In genomic region chr11:46918087-46918751, GRCh38 we compare ENCODE assay signal across 8 cellular contexts. TPM values are rescaled to one million over a fixed set of nuclear protein-coding genes. Genes with fewer than 3 reads are reported as not detected.
DNase-seq lines count a peak whose midpoint lies in the region; ATAC-seq and TF ChIP-seq lines count a peak whose summit lies in the region.

Gene LRP4 (minus strand): TSS chr11:46918550. CDS start chr11:46918379, 171 bp downstream.

- peaks cover 25% of the 10 kb centered on the region for H3K4me1 Mint-ChIP-seq in activated naive CD4-positive, alpha-beta T cell treated with anti-CD3 and anti-CD28 coated beads for 36 hours (ENCODE audit: low read depth)

- intact Hi-C loops in activated naive CD4-positive, alpha-beta T cell treated with anti-CD3 and anti-CD28 coated beads for 36 hours (cut with micrococcal nuclease): loop anchor here (2.0 to 10.0 kb wide), 2 partner anchors 19 to 537 kb away; partner anchors contain the start of gene CSTPP1
- intact Hi-C loops in head of caudate nucleus (cut with DNase I): no loop called here

- peak within 1 kb of the TSS; percentile 71 for H3K4me3 Mint-ChIP-seq in activated naive CD4-positive, alpha-beta T cell treated with anti-CD3 and anti-CD28 coated beads for 36 hours

- CTCF ChIA-PET in activated naive CD4-positive, alpha-beta T cell treated with anti-CD3 and anti-CD28 coated beads for 36 hours (lab: Charles Lee): interaction anchor here (0.6 to 1.7 kb wide), 6 partner anchors 8 to 237 kb away, joined by 3 to 12 read pairs (median 6); no protein-coding TSS in a partner anchor

- peaks cover 51% of the 10 kb centered on the region for H3K27me3 Mint-ChIP-seq in activated naive CD4-positive, alpha-beta T cell treated with anti-CD3 and anti-CD28 coated beads for 36 hours (ENCODE audit: low read depth)

- H3K9me3 Mint-ChIP-seq in activated naive CD4-positive, alpha-beta T cell treated with anti-CD3 and anti-CD28 coated beads for 36 hours: no peaks in the 10 kb centered on the region

- peak; percentile 55 for ATAC-seq in omental fat pad (ENCODE audit: low FRiP score)
- no peak for ATAC-seq in HG03159 (IDR thresholded peaks at IDR 0.05; ENCODE audit: unreplicated experiment)

- no peak for TF ChIP-seq CTCF in omental fat pad (IDR thresholded peaks at IDR 0.05)

- H3K36me3 Mint-ChIP-seq in activated naive CD4-positive, alpha-beta T cell treated with anti-CD3 and anti-CD28 coated beads for 36 hours (ENCODE audit: low read depth): no peaks in the 10 kb centered on the region

- H3K27ac Mint-ChIP-seq in activated naive CD4-positive, alpha-beta T cell treated with anti-CD3 and anti-CD28 coated beads for 36 hours: no peak within 1 kb of the TSS

- DNase-seq in NCI-H82 (lab: John Stamatoyannopoulos, UW) (peak; percentile 61), NCI-H82 treated with DMSO at 0.1 percent for 48 hours (lab: John Stamatoyannopoulos, UW; ENCODE audit: unreplicated experiment) (no peak), NCI-H2196 (lab: John Stamatoyannopoulos, UW; ENCODE audit: unreplicated experiment) (peak; percentile 61), head of caudate nucleus (peak in 40 of 42 donors; percentile 50 to 91 (median 78)), omental fat pad (ENCODE audit: low spot score) (no peak), AML-193 (lab: John Stamatoyannopoulos, UW) (no peak)
- peak; percentile 33 for DNase-seq in activated naive CD4-positive, alpha-beta T cell treated with anti-CD3 and anti-CD28 coated beads for 36 hours

RNA-seq across cellular contexts. Expression of gene LRP4, which starts in this region (rescaled TPM):
- total RNA-seq in activated naive CD4-positive, alpha-beta T cell treated with anti-CD3 and anti-CD28 coated beads for 36 hours: under 1 TPM; 0.32 to 0.52 TPM
- 1 to 10 TPM; 1.6 to 4.3 (median 3.3) TPM for total RNA-seq in omental fat pad

Comparison
In these comparisons a context has a peak if more than half of its experiments do, and no peak if none do; other contexts are left out.
1. DNase-seq: peak in NCI-H82 (single experiment), NCI-H2196 (single experiment) and head of caudate nucleus (40 of 42); none in NCI-H82 treated with DMSO at 0.1 percent for 48 hours (single experiment), omental fat pad (single experiment) and AML-193 (0 of 2).
2. Peak in DNase-seq in activated naive CD4-positive, alpha-beta T cell treated with anti-CD3 and anti-CD28 coated beads for 36 hours; RNA of the gene not detected or under 1 TPM.